8 cellular contexts compared by ENCODE assay signal in the genomic region with DNA sequence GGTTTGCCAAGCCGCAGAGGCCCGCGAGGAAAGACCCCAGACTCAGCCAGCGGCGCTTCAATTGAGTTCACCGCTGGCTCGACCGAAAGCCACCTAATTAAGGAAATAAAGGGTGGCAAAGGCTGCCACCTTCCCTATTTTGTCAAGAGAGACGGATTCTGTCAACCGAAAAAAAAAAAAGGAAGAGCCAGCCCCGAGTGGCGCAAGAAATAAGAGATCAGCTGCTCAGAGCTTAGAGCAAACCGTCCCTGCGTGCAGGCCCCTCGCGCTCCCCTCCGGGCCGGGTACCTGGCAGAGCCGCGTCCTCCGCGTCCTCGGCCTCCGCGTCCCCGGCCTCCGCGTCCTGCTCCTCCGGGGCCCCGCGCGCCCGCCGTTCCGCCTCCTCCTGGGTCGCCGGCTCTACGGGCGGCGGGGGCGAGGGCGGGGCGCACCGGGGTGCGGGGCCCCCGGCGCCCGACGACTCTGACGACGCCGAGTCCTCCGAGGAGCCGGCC. TPM values are rescaled to one million over a fixed set of nuclear protein-coding genes. Genes with fewer than 3 reads are reported as not detected.
A peak's percentile ranks its signal among the peaks of the same experiment; 100 is the strongest.
DNase-seq lines count a peak whose midpoint lies in the region; ATAC-seq and TF ChIP-seq lines count a peak whose summit lies in the region.

No MANE protein-coding gene starts in this region.

- intact Hi-C loops in left ventricle myocardium superior (cut with micrococcal nuclease) (no loop called here), sciatic nerve (cut with DNase I) (loop anchor here (10.0 kb wide), 1 partner anchor 77 kb away; no protein-coding TSS in a partner anchor)

- peak overlapping the region; percentile 79 for H3K27ac Mint-ChIP-seq in activated T-cell treated with anti-CD3 and anti-CD28 coated beads, Interleukin-2, amount 50 U/mL, for 72 hours

- H3K4me3 Mint-ChIP-seq in activated T-cell treated with anti-CD3 and anti-CD28 coated beads, Interleukin-2, amount 50 U/mL, for 72 hours: peak overlapping the region; percentile 95 to 97

- peaks cover 0 to 1% of the 10 kb centered on the region in 2 donors for H3K9me3 Mint-ChIP-seq in activated T-cell treated with anti-CD3 and anti-CD28 coated beads, Interleukin-2, amount 50 U/mL, for 72 hours

- H3K4me3 ChIP-seq in NB4 (ENCODE audit: low read depth, low read length): peak overlapping the region; percentile 93

- DNase-seq in NK-92 treated with Interleukin-12 subunit alpha and Interleukin-12 subunit beta, amount 100 ng/mL, for 24 hours (lab: John Stamatoyannopoulos, UW): peak; percentile 21
- DNase-seq in NK-92 (lab: John Stamatoyannopoulos, UW; ENCODE audit: unreplicated experiment) (no peak), NB4 (ENCODE audit: low read depth) (peak; percentile 89), left ventricle myocardium superior (no peak), sciatic nerve (ENCODE audit: low spot score) (no peak), NCI-H226 (no peak)
- DNase-seq in activated T-cell treated with anti-CD3 and anti-CD28 coated beads, Interleukin-2, amount 50 U/mL, for 72 hours: no peak

- peaks cover 22% of the 10 kb centered on the region for H3K27me3 Mint-ChIP-seq in activated T-cell treated with anti-CD3 and anti-CD28 coated beads, Interleukin-2, amount 50 U/mL, for 72 hours (ENCODE audit: low read depth)

- peaks cover 1 to 3% of the 10 kb centered on the region in 2 donors for H3K36me3 Mint-ChIP-seq in activated T-cell treated with anti-CD3 and anti-CD28 coated beads, Interleukin-2, amount 50 U/mL, for 72 hours (ENCODE audit: insufficient read depth in 2 of 2)

- peaks cover 59% of the 10 kb centered on the region for H3K4me1 Mint-ChIP-seq in activated T-cell treated with anti-CD3 and anti-CD28 coated beads, Interleukin-2, amount 50 U/mL, for 72 hours (ENCODE audit: low read depth)

- no peak for TF ChIP-seq CTCF in NB4 (IDR thresholded peaks at IDR 0.05; ENCODE audit: low read depth, low read length)

- ATAC-seq in HG02610 (IDR thresholded peaks at IDR 0.05; ENCODE audit: unreplicated experiment) (peak; percentile 25), left ventricle myocardium superior (peak; percentile 18), sciatic nerve (peak; percentile 31)
- ATAC-seq in activated T-cell treated with anti-CD3 and anti-CD28 coated beads, Interleukin-2, amount 50 U/mL, for 72 hours (replicated peaks in 1 of 2): peak in 1 of 2 donors; percentile 47

- no peak for TF ChIP-seq POLR2A in NB4 (IDR thresholded peaks at IDR 0.05; ENCODE audit: extremely low read depth, insufficient read length)

RNA-seq across cellular contexts. Expression of a gene that starts 1.0 kb away (rescaled TPM):
- total RNA-seq in activated T-cell treated with anti-CD3 and anti-CD28 coated beads, Interleukin-2, amount 50 U/mL, for 72 hours: 1 to 10 TPM; 7.9 to 8.2 TPM
- 2.1 TPM for total RNA-seq in left ventricle myocardium superior
- total RNA-seq in sciatic nerve: 9.2 TPM

Comparison
In these comparisons a context has a peak if more than half of its experiments do, and no peak if none do; other contexts are left out.
1. DNase-seq: peak in NK-92 treated with Interleukin-12 subunit alpha and Interleukin-12 subunit beta, amount 100 ng/mL, for 24 hours (single experiment) and NB4 (single experiment); none in NK-92 (single experiment), activated T-cell treated with anti-CD3 and anti-CD28 coated beads, Interleukin-2, amount 50 U/mL, for 72 hours (0 of 2), left ventricle myocardium superior (single experiment), sciatic nerve (single experiment) and NCI-H226 (single experiment).